Comparison of ENCODE assay signal across 9 cellular contexts in the genomic region with DNA sequence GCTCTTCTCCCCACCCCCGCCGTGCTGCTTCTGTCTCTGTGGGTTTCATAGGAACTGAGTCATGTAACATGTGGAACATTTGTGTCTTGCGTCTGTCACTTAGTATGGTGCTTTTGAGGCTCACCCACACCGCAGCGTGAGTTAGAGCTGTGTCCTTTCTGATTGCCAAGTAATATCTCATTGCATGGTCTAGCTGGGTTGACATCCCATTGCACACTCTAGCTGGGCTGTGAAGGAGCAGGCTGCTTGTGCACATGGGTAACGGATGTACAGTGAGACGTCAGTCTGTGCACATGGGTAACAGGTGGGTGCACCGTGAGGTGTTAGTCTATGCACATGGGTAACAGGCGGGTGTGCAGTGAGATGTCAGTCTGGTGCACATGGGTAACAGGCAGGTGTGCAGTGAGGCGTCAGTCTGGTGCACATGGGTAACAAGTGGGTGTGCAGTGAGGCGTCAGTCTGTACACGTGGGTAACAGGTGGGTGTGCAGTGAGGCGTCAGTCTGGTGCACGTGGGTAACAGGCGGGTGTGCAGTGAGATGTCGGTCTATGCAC. TPM values are rescaled to one million over a fixed set of nuclear protein-coding genes. Genes with fewer than 3 reads are reported as not detected.
DNase-seq lines count a peak whose midpoint lies in the region; ATAC-seq and TF ChIP-seq lines count a peak whose summit lies in the region.
"Not testable (repeated sequence)": the region's sequence is repeated elsewhere in the genome, so short reads cannot be mapped to it uniquely, and the experiment has no call there.
"Had no signal": no experiment of that assay in that cellular context is flagged by ENCODE, and none has a peak within 500 bp of the region (broad histone marks: within the 10 kb centered on the region; RNA-seq: fewer than 3 reads in every experiment).

No MANE protein-coding gene starts in this region.

- peak overlapping the region; percentile 53 for H3K4me3 Mint-ChIP-seq in activated T-cell treated with anti-CD3 and anti-CD28 coated beads, Interleukin-2, amount 50 U/mL, for 4 hours

- not testable (repeated sequence) for H3K36me3 Mint-ChIP-seq in activated T-cell treated with anti-CD3 and anti-CD28 coated beads, Interleukin-2, amount 50 U/mL, for 4 hours (ENCODE audit: insufficient read depth)

- not testable (repeated sequence) for TF ChIP-seq CTCF in GM12864 (IDR thresholded peaks at IDR 0.05; ENCODE audit: low read depth, low read length, missing control alignments)

- intact Hi-C loops in sciatic nerve (cut with DNase I), result not testable (repeated sequence)

- H3K27me3 Mint-ChIP-seq in activated T-cell treated with anti-CD3 and anti-CD28 coated beads, Interleukin-2, amount 50 U/mL, for 4 hours (ENCODE audit: low read depth), result not testable (repeated sequence)

- peak; percentile 53 for ATAC-seq in GM21423 (IDR thresholded peaks at IDR 0.05; ENCODE audit: unreplicated experiment)
- ATAC-seq in HG03342 (IDR thresholded peaks at IDR 0.05; ENCODE audit: unreplicated experiment), result peak; percentile 42
- peak; percentile 99 for ATAC-seq in activated CD4-positive, CD25-positive, alpha-beta regulatory T cell treated with anti-CD3 and anti-CD28 coated beads, Interleukin-2, amount 50 U/mL, for 24 hours
- ATAC-seq in activated T-cell treated with anti-CD3 and anti-CD28 coated beads, Interleukin-2, amount 50 U/mL, for 4 hours, result peak; percentile 99
- ATAC-seq in esophagus mucosa, result peak; percentile 29
- ATAC-seq in sciatic nerve, result peak; percentile 39

- H3K9me3 Mint-ChIP-seq in activated T-cell treated with anti-CD3 and anti-CD28 coated beads, Interleukin-2, amount 50 U/mL, for 4 hours, result not testable (repeated sequence)

- H3K4me3 ChIP-seq in GM12864 (ENCODE audit: low read depth, low read length), result not testable (repeated sequence)

- H3K4me1 Mint-ChIP-seq in activated T-cell treated with anti-CD3 and anti-CD28 coated beads, Interleukin-2, amount 50 U/mL, for 4 hours (ENCODE audit: low read depth), result peaks cover 15% of the 10 kb centered on the region

- peak; percentile 53 for DNase-seq in GM12864 (ENCODE audit: low read depth)
- peak; percentile 54 for DNase-seq in activated T-cell treated with anti-CD3 and anti-CD28 coated beads, Interleukin-2, amount 50 U/mL, for 4 hours
- not testable (repeated sequence) for DNase-seq in sciatic nerve (ENCODE audit: low spot score)
- peak; percentile 53 to 66 for DNase-seq in stimulated activated CD8-positive, alpha-beta memory T cell treated with anti-CD3 and anti-CD28 coated beads, Interleukin-7, amount 100 ng/mL, for 48 hours (ENCODE audit: extremely low read depth in 1 of 2, low read depth in 1 of 2)

RNA-seq across cellular contexts. Expression of a gene that starts 36.2 kb away (rescaled TPM):
- 10 to 100 TPM; 37.5 to 41.0 (median 39.9) TPM for total RNA-seq in activated T-cell treated with anti-CD3 and anti-CD28 coated beads, Interleukin-2, amount 50 U/mL, for 4 hours
- 0.60 TPM for total RNA-seq in esophagus mucosa
- total RNA-seq in sciatic nerve, result 5.4 TPM
- total RNA-seq: myocyte had no signal

RNA-seq across cellular contexts. Expression of a gene that starts 52.1 kb away (rescaled TPM):
- 1 to 10 TPM; 1.9 to 3.0 (median 2.1) TPM for total RNA-seq in activated T-cell treated with anti-CD3 and anti-CD28 coated beads, Interleukin-2, amount 50 U/mL, for 4 hours
- total RNA-seq in esophagus mucosa (0.60 TPM), sciatic nerve (26.3 TPM)

Comparison
In these comparisons a context has a peak if more than half of its experiments do, and no peak if none do; other contexts are left out.
1. ATAC-seq: peak in every context shown above with its lines; median percentile 99 in activated CD4-positive, CD25-positive, alpha-beta regulatory T cell treated with anti-CD3 and anti-CD28 coated beads, Interleukin-2, amount 50 U/mL, for 24 hours; 99 in activated T-cell treated with anti-CD3 and anti-CD28 coated beads, Interleukin-2, amount 50 U/mL, for 4 hours; 53 in GM21423; 42 in HG03342; 39 in sciatic nerve; 29 in esophagus mucosa.